ENCODE assay signal across 7 cellular contexts in genomic region chr14:72892879-72893635, GRCh38.
DNase-seq lines count a peak whose midpoint lies in the region; ATAC-seq and TF ChIP-seq lines count a peak whose summit lies in the region.

No MANE protein-coding gene starts in this region.

- H3K27ac ChIP-seq in WERI-Rb-1 = no peak overlapping the region

- H3K27me3 ChIP-seq in WERI-Rb-1 (ENCODE audit: insufficient read depth, low read depth, severe bottlenecking) = peaks cover 5% of the 10 kb centered on the region

- TF ChIP-seq CTCF in GM13977 (IDR thresholded peaks at IDR 0.05; ENCODE audit: extremely low read depth, insufficient read depth, missing control alignments) (no peak), WERI-Rb-1 (IDR thresholded peaks at IDR 0.05; ENCODE audit: low read depth, low read length) (no peak)

- DNase-seq in GM13977 (ENCODE audit: low spot score) (peak; percentile 52), WERI-Rb-1 (peak; percentile 53), ecto neural progenitor cell (ENCODE audit: low spot score) (peak; percentile 70), medulla oblongata (ENCODE audit: extremely low spot score) (peak; percentile 67), NCI-H1930 (lab: John Stamatoyannopoulos, UW) (no peak)
- peak; percentile 18 for DNase-seq in stimulated activated naive CD4-positive, alpha-beta T cell treated with Interleukin-2 at 50 U/mL for 16 hours (lab: John Stamatoyannopoulos, UW)

- in situ Hi-C loops in GM13977 (cut with MboI; ENCODE audit: low pct_unique_long_range_greater_than_20kb, low sequenced_read_pairs, unreplicated experiment) = no loop called here

- peak; percentile 26 for ATAC-seq in HG03025 (IDR thresholded peaks at IDR 0.05; ENCODE audit: low FRiP score, unreplicated experiment)

- peak overlapping the region; percentile 83 for H3K4me3 ChIP-seq in WERI-Rb-1 (ENCODE audit: low read depth, low read length)

- no peaks in the 10 kb centered on the region for H3K36me3 ChIP-seq in WERI-Rb-1

- no peaks in the 10 kb centered on the region for H3K9me3 ChIP-seq in WERI-Rb-1 (ENCODE audit: severe bottlenecking)

Comparison
In these comparisons a context has a peak if more than half of its experiments do, and no peak if none do; other contexts are left out.
1. DNase-seq: peak in GM13977 (single experiment), WERI-Rb-1 (single experiment), ecto neural progenitor cell (single experiment), medulla oblongata (single experiment) and stimulated activated naive CD4-positive, alpha-beta T cell treated with Interleukin-2 at 50 U/mL for 16 hours (single experiment); none in NCI-H1930 (0 of 2).